21 cellular contexts compared by ENCODE assay signal in the genomic region with DNA sequence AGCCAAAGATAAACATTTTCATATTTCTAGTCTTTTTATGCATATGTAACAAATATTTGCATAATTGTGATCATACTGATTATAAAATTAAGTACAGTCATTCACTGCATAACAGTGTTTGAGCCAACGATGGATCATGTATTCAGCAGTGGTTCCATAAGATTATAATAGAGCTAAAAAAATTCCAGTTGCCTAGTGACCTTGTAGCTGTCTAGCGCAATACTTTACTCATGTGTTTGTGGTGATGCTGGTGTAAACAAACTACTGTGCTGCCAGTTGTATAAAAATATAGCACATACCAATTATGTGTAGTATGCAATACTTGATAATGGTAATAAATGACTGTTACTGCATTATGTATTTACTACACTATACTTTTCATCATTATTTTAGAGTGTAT. TPM values are rescaled to one million over a fixed set of nuclear protein-coding genes. Genes with fewer than 3 reads are reported as not detected.
DNase-seq lines count a peak whose midpoint lies in the region; ATAC-seq, FAIRE-seq and TF ChIP-seq lines count a peak whose summit lies in the region.
"Had no signal": no experiment of that assay in that cellular context is flagged by ENCODE, and none has a peak within 500 bp of the region (broad histone marks: within the 10 kb centered on the region; RNA-seq: fewer than 3 reads in every experiment).

No MANE protein-coding gene starts in this region.

- H3K9me3 ChIP-seq in left ventricle myocardium inferior (replicated peaks) (no peaks in the 10 kb centered on the region), fibroblast of lung (ENCODE audit: control insufficient read depth, insufficient read depth, low read depth, low read length) (no peaks in the 10 kb centered on the region), A673 (ENCODE audit: low read depth, low read length, poor library complexity, severe bottlenecking) (no peaks in the 10 kb centered on the region)
- H3K9me3 ChIP-seq: ascending aorta, upper lobe of left lung had no signal

- H3K9ac ChIP-seq in fibroblast of lung (ENCODE audit: insufficient read depth, low read length), result no peak overlapping the region

- POLR2A ChIA-PET in A673 (lab: Charles Lee; ENCODE audit: low non-redundant PET), result no interaction called here

- no peaks in the 10 kb centered on the region for H4K20me1 ChIP-seq in fibroblast of lung (ENCODE audit: control insufficient read depth, extremely low read depth, insufficient read depth, low read length)

- H3K27me3 ChIP-seq in left ventricle myocardium inferior (ENCODE audit: low read depth) (no peaks in the 10 kb centered on the region), fibroblast of lung (ENCODE audit: control insufficient read depth, insufficient read depth, low read length) (no peaks in the 10 kb centered on the region), A673 (replicated peaks; ENCODE audit: insufficient read depth, low read depth, low read length, poor library complexity) (peaks cover 7% of the 10 kb centered on the region)
- H3K27me3 ChIP-seq: ascending aorta, upper lobe of left lung had no signal

- intact Hi-C loops in left ventricle myocardium inferior (cut with micrococcal nuclease) (loop anchor here (2.0 kb wide), 1 partner anchor 61 kb away; no protein-coding TSS in a partner anchor), Right ventricle myocardium superior (cut with DNase I) (loop anchor here (2.0 kb wide), 1 partner anchor 61 kb away; no protein-coding TSS in a partner anchor), A673 (cut with micrococcal nuclease; ENCODE audit: unreplicated experiment) (loop anchor here (1.0 kb wide), 1 partner anchor 27 kb away; no protein-coding TSS in a partner anchor)

- H3K36me3 ChIP-seq in left ventricle myocardium inferior (no peaks in the 10 kb centered on the region), fibroblast of lung (ENCODE audit: control insufficient read depth, insufficient read depth, low read length) (no peaks in the 10 kb centered on the region), A673 (ENCODE audit: insufficient read depth, low read length, poor library complexity, severe bottlenecking) (no peaks in the 10 kb centered on the region)
- H3K36me3 ChIP-seq: ascending aorta, upper lobe of left lung had no signal

- BruUV-seq in A673 (replicated peaks; lab: Mats Ljungman, UMichigan), result no TSS peak

- no peak for TF ChIP-seq CTCF in left ventricle myocardium inferior (IDR thresholded peaks at IDR 0.05; ENCODE audit: borderline replicate concordance)
- no peak for TF ChIP-seq CTCF in fibroblast of lung (conservative IDR thresholded peaks at IDR 0.05 in 1 of 2, IDR thresholded peaks at IDR 0.05 in 1 of 2; ENCODE audit: low read depth in 1 of 2, low read length in 2 of 2)
- TF ChIP-seq CTCF in A673 (conservative IDR thresholded peaks at IDR 0.05; ENCODE audit: low read depth, low read length), result no peak
- no peak for TF ChIP-seq CTCF in D721Med (IDR thresholded peaks at IDR 0.05; ENCODE audit: insufficient read depth, missing control alignments)

- DNase-seq in left ventricle myocardium inferior, result no peak
- DNase-seq in Right ventricle myocardium superior, result no peak
- peak; percentile 61 for DNase-seq in SW480 (ENCODE audit: low spot score)
- peak in 1 of 2 donors; percentile 46 for DNase-seq in fibroblast of lung (ENCODE audit: low read depth in 2 of 2)
- no peak for DNase-seq in COLO668 (lab: John Stamatoyannopoulos, UW; ENCODE audit: unreplicated experiment)
- no peak for DNase-seq in NCI-H748 treated with DMSO at 0.1 percent for 48 hours (lab: John Stamatoyannopoulos, UW)
- DNase-seq in A673 (ENCODE audit: low spot score), result no peak
- no peak for DNase-seq in D721Med (ENCODE audit: insufficient read length, low spot score)
- DNase-seq: activated CD4-positive, CD25-positive, alpha-beta regulatory T cell; activated naive CD4-positive, alpha-beta T cell treated with anti-CD3 and anti-CD28 coated beads, Interleukin-2, amount 10 ng/mL, durations not matched to agents 7 days and 5 days; activated T-cell treated with anti-CD3 and anti-CD28 coated beads, Interleukin-2, amount 50 U/mL, for 4 hours; Karpas-422; midbrain; NCI-H1417 treated with DMSO at 0.1 percent for 48 hours; NCI-H2171 treated with DMSO at 0.1 percent for 48 hours; NCI-H774; stimulated activated CD4-positive, alpha-beta T cell treated with anti-CD3 and anti-CD28 coated beads, Interleukin-2, amount 100 ng/mL, for 24 hours had no signal

- H3K4me2 ChIP-seq in fibroblast of lung (ENCODE audit: extremely low read depth, insufficient read depth, low read length), result no peak overlapping the region

- no peak overlapping the region for H2AFZ ChIP-seq in fibroblast of lung (ENCODE audit: low read length)

- CTCF ChIA-PET in A673 (lab: Charles Lee), result interaction anchor here (1.1 to 1.2 kb wide), 2 partner anchors 27 to 62 kb away, joined by 4 to 6 read pairs; no protein-coding TSS in a partner anchor

- H3K4me3 ChIP-seq in left ventricle myocardium inferior, result no peak overlapping the region
- H3K4me3 ChIP-seq in fibroblast of lung (replicated peaks in 1 of 4; ENCODE audit: control extremely low read depth in 1 of 4, insufficient read depth in 1 of 4, low read depth in 3 of 4, low read length in 4 of 4), result no peak overlapping the region
- no peak overlapping the region for H3K4me3 ChIP-seq in A673 (ENCODE audit: low read depth, low read length, poor library complexity, severe bottlenecking)
- H3K4me3 ChIP-seq: ascending aorta, upper lobe of left lung had no signal

- no peak for ATAC-seq in Right ventricle myocardium superior (ENCODE audit: poor library complexity)
- ATAC-seq: activated T-cell treated with anti-CD3 and anti-CD28 coated beads, Interleukin-2, amount 50 U/mL, for 4 hours had no signal

- H3K79me2 ChIP-seq in fibroblast of lung (ENCODE audit: control insufficient read depth, insufficient read depth, low read length), result peaks cover 27% of the 10 kb centered on the region

- H3K27ac ChIP-seq in left ventricle myocardium inferior (replicated peaks) (peak overlapping the region; percentile 98), fibroblast of lung (ENCODE audit: insufficient read depth, low read length) (peak overlapping the region; percentile 40), A673 (ENCODE audit: low read depth, low read length, poor library complexity, severe bottlenecking) (no peak overlapping the region)
- H3K27ac ChIP-seq: C4-2B had no signal

- H3K4me1 ChIP-seq in left ventricle myocardium inferior, result peaks cover 46% of the 10 kb centered on the region
- H3K4me1 ChIP-seq in fibroblast of lung (ENCODE audit: control insufficient read depth, extremely low read depth, insufficient read depth, low read length), result peaks cover 8% of the 10 kb centered on the region
- H3K4me1 ChIP-seq in A673 (ENCODE audit: insufficient read depth, low read length, poor library complexity, severe bottlenecking), result peaks cover 25% of the 10 kb centered on the region

- FAIRE-seq in D721Med (lab: Jason Lieb, UNC), result no peak
- FAIRE-seq: frontal cortex had no signal

RNA-seq across cellular contexts. Expression of a gene that starts 2.1 kb away (rescaled TPM):
- total RNA-seq in left ventricle myocardium inferior (186 TPM), Right ventricle myocardium superior (230 TPM), fibroblast of lung (136 and 141 TPM in 2 replicates), A673 (2021) (34.0 and 42.4 TPM in 2 replicates)
- 599 and 750 TPM in 2 replicates for polyA plus RNA-seq in fibroblast of lung
- polyA plus RNA-seq in fibroblast of lung (2012), result 1,283 and 1,489 TPM in 2 replicates
- polyA minus RNA-seq in fibroblast of lung (ENCODE audit: low replicate concordance), result 47.8 and 52.6 TPM in 2 replicates

RNA-seq across cellular contexts. Expression of a gene that starts 41.0 kb away (rescaled TPM):
- 66.9 TPM for total RNA-seq in left ventricle myocardium inferior
- 64.5 TPM for total RNA-seq in Right ventricle myocardium superior
- total RNA-seq in fibroblast of lung, result 21.3 and 55.8 TPM in 2 replicates
- 1,144 and 1,638 TPM in 2 replicates for polyA plus RNA-seq in fibroblast of lung
- polyA plus RNA-seq in fibroblast of lung (2012), result 1,472 and 1,736 TPM in 2 replicates
- 1,039 and 1,175 TPM in 2 replicates for polyA minus RNA-seq in fibroblast of lung (ENCODE audit: low replicate concordance)
- 140 and 151 TPM in 2 replicates for total RNA-seq in A673 (2021)
